ENCODE assay signal across 21 cellular contexts in genomic region chr4:66071911-66072310, GRCh38.
DNase-seq lines count a peak whose midpoint lies in the region; ATAC-seq, FAIRE-seq and TF ChIP-seq lines count a peak whose summit lies in the region.
"Had no signal": no experiment of that assay in that cellular context is flagged by ENCODE, and none has a peak within 500 bp of the region (broad histone marks: within the 10 kb centered on the region; RNA-seq: fewer than 3 reads in every experiment).

No MANE protein-coding gene starts in this region.

- H3K9me3 ChIP-seq in H1 (ENCODE audit: insufficient read depth in 2 of 2, low read depth in 1 of 2, low read length in 1 of 2): no peaks in the 10 kb centered on the region
- H3K9me3 ChIP-seq: BLaER1, Caco-2 had no signal

- H2BK15ac ChIP-seq in H1 (ENCODE audit: low read length): no peak overlapping the region

- H3K27ac Mint-ChIP-seq in WTC11: 0 out of 2 replicates have a peak overlapping the region, but pooled peaks have one; percentile 3
- H3K27ac Mint-ChIP-seq: B cell; CD4-positive, CD25-positive, alpha-beta regulatory T cell; CD8-positive, alpha-beta T cell had no signal

- H3K79me1 ChIP-seq in H1 (ENCODE audit: low read depth, low read length): no peaks in the 10 kb centered on the region

- POLR2A ChIA-PET in WTC11 (lab: Charles Lee): no interaction called here
- POLR2A ChIA-PET in H1 (lab: Charles Lee; ENCODE audit: partially characterized antibody): no interaction called here

- no peak overlapping the region for H3K56ac ChIP-seq in H1 (replicated peaks; ENCODE audit: insufficient read length, low read depth, low read length)

- no peak overlapping the region for H3K4me3 Mint-ChIP-seq in WTC11
- H3K4me3 Mint-ChIP-seq: B cell; CD4-positive, CD25-positive, alpha-beta regulatory T cell; CD8-positive, alpha-beta T cell; H9 had no signal

- H4K20me1 ChIP-seq in H1 (replicated peaks in 1 of 2; ENCODE audit: control insufficient read depth in 1 of 2, insufficient read depth in 2 of 2, low read length in 2 of 2): no peaks in the 10 kb centered on the region
- H4K20me1 ChIP-seq: BLaER1 had no signal

- CTCF ChIA-PET in WTC11 (lab: Charles Lee) (no interaction called here), H1 (lab: Charles Lee; ENCODE audit: partially characterized antibody) (no interaction called here)

- WGBS in H1 (ENCODE audit: extremely low coverage in 1 of 2, insufficient coverage in 1 of 2, insufficient read length in 1 of 2, insufficient replicate concordance in 2 of 2, low coverage in 1 of 2, low lambda C conversion rate in 2 of 2, missing lambda C conversion rate in 1 of 2), 2 experiments: 95% methylated on average over 2 of the region's 2 CpGs; no CpG with 5 or more reads in 1 of the 2 experiments

- no peaks in the 10 kb centered on the region for H3K79me2 ChIP-seq in H1 (ENCODE audit: control insufficient read depth in 1 of 2, insufficient read depth in 2 of 2, low read length in 2 of 2)

- ATAC-seq in WTC11 (no peak), HG02642 (IDR thresholded peaks at IDR 0.05; ENCODE audit: poor library complexity, unreplicated experiment) (no peak), HG02678 (IDR thresholded peaks at IDR 0.05; ENCODE audit: unreplicated experiment) (no peak), HG03469 (IDR thresholded peaks at IDR 0.05; ENCODE audit: unreplicated experiment) (no peak)
- ATAC-seq: CD8-positive, alpha-beta T cell; HCT116 had no signal

- H3K4me3 ChIP-seq in astrocyte of the cerebellum (ENCODE audit: low read depth, low read length): no peak overlapping the region
- H3K4me3 ChIP-seq in H1 (ENCODE audit: extremely low read depth in 1 of 4, insufficient read depth in 2 of 4, low read depth in 3 of 4, low read length in 4 of 4): no peak overlapping the region
- H3K4me3 ChIP-seq: BLaER1, GM23248 had no signal

- no peak overlapping the region for H3K9ac ChIP-seq in H1 (replicated peaks in 1 of 4; ENCODE audit: extremely low read depth in 1 of 4, low read depth in 3 of 4, low read length in 3 of 4)
- H3K9ac ChIP-seq: BLaER1, GM23248 had no signal

- H2BK20ac ChIP-seq in H1 (ENCODE audit: low read length): no peak overlapping the region

- no peak for TF ChIP-seq EP300 in H1 (IDR thresholded peaks at IDR 0.05; ENCODE audit: borderline replicate concordance in 1 of 2, low read depth in 2 of 2, low read length in 2 of 2)

- H3K27ac ChIP-seq in H1 (ENCODE audit: low read depth, low read length): no peak overlapping the region
- H3K27ac ChIP-seq: 22Rv1, BLaER1, C4-2B, GM23248 had no signal

- DNase-seq in WTC11 (ENCODE audit: low spot score) (no peak), astrocyte of the cerebellum (ENCODE audit: low read depth) (peak; percentile 16), H1 (ENCODE audit: low read depth in 1 of 2, low spot score in 2 of 2) (no peak)
- DNase-seq: Caco-2; CD4-positive, CD25-positive, alpha-beta regulatory T cell; CD8-positive, alpha-beta T cell; DMS153; DND-41; GM23248; H9 had no signal

- H4K91ac ChIP-seq in H1 (replicated peaks; ENCODE audit: insufficient read length, low read length): no peak overlapping the region

- H3K9me3 Mint-ChIP-seq in WTC11: peaks cover 18% of the 10 kb centered on the region

- no peak overlapping the region for H3K23ac ChIP-seq in H1 (ENCODE audit: insufficient read length)

- H2BK120ac ChIP-seq in H1 (replicated peaks; ENCODE audit: low read depth, low read length): no peak overlapping the region

- H2AFZ ChIP-seq in H1 (ENCODE audit: low read length): no peak overlapping the region
- H2AFZ ChIP-seq: GM23248 had no signal

- in situ Hi-C loops in astrocyte of the cerebellum (cut with HindIII; ENCODE audit: low sequenced_read_pairs): no loop called here

- no peak overlapping the region for H2AK5ac ChIP-seq in H1 (ENCODE audit: low read depth, low read length)

- TF ChIP-seq CTCF in WTC11 (IDR thresholded peaks at IDR 0.05) (no peak), astrocyte of the cerebellum (IDR thresholded peaks at IDR 0.05; ENCODE audit: low read depth, low read length, missing control alignments) (no peak), H1 (IDR thresholded peaks at IDR 0.05; ENCODE audit: control extremely low read depth in 1 of 3, insufficient read depth in 1 of 3, low read depth in 1 of 3, low read length in 3 of 3) (no peak)

- FAIRE-seq in H1 (lab: Jason Lieb, UNC): peak; percentile 24
- FAIRE-seq: A204.1, G401.6, GM12892 had no signal

- no peak overlapping the region for H3K4ac ChIP-seq in H1 (replicated peaks; ENCODE audit: insufficient read length, low read depth, low read length)

- H4K5ac ChIP-seq in H1 (ENCODE audit: insufficient read length, low read depth, low read length): no peak overlapping the region

- no peak overlapping the region for H3K14ac ChIP-seq in H1 (ENCODE audit: insufficient read length)

- no peaks in the 10 kb centered on the region for H3K4me1 ChIP-seq in H1 (replicated peaks in 1 of 4; ENCODE audit: control insufficient read depth in 3 of 4, insufficient read depth in 4 of 4, low read length in 3 of 4)
- H3K4me1 ChIP-seq: BLaER1, Caco-2 had no signal

- H2BK5ac ChIP-seq in H1 (ENCODE audit: low read depth, low read length): no peak overlapping the region

- H3K27me3 Mint-ChIP-seq in WTC11 (ENCODE audit: low read depth): no peaks in the 10 kb centered on the region
- H3K27me3 Mint-ChIP-seq: B cell; CD4-positive, CD25-positive, alpha-beta regulatory T cell had no signal

- no peak overlapping the region for H4K8ac ChIP-seq in H1 (ENCODE audit: extremely low read depth, insufficient read depth, low read length)

- H3K36me3 Mint-ChIP-seq in WTC11: 0 out of 2 replicates have a peak, but pooled peaks cover 2% of the 10 kb centered on the region
- H3K36me3 Mint-ChIP-seq: CD4-positive, CD25-positive, alpha-beta regulatory T cell; CD8-positive, alpha-beta T cell had no signal

- no peaks in the 10 kb centered on the region for H3K27me3 ChIP-seq in H1 (replicated peaks in 1 of 4; ENCODE audit: control insufficient read depth in 3 of 4, extremely low read depth in 1 of 4, insufficient read depth in 3 of 4, low read length in 3 of 4)
- H3K27me3 ChIP-seq: BLaER1 had no signal

- H3K18ac ChIP-seq in H1 (ENCODE audit: extremely low read depth, low read length): no peak overlapping the region

- H3K23me2 ChIP-seq in H1 (ENCODE audit: low read depth, low read length): no peaks in the 10 kb centered on the region

- no peak overlapping the region for H2BK12ac ChIP-seq in H1 (ENCODE audit: low read depth, low read length)

- H3K4me1 Mint-ChIP-seq in WTC11: no peaks in the 10 kb centered on the region
- H3K4me1 Mint-ChIP-seq: B cell; CD4-positive, CD25-positive, alpha-beta regulatory T cell had no signal

- no peak overlapping the region for H3K4me2 ChIP-seq in H1 (ENCODE audit: insufficient read depth in 1 of 2, low read depth in 2 of 2, low read length in 2 of 2)
- H3K4me2 ChIP-seq: BLaER1 had no signal

- no peak for TF ChIP-seq POLR2A in H1 (IDR thresholded peaks at IDR 0.05; ENCODE audit: control extremely low read depth in 1 of 2, low read depth in 2 of 2, low read length in 2 of 2)

- TF ChIP-seq RAD21 in H1 (IDR thresholded peaks at IDR 0.05 in 1 of 2, conservative IDR thresholded peaks at IDR 0.05 in 1 of 2; ENCODE audit: low read depth in 2 of 2, low read length in 2 of 2): no peak

- no peaks in the 10 kb centered on the region for H3K36me3 ChIP-seq in H1 (ENCODE audit: control insufficient read depth in 2 of 4, insufficient read depth in 4 of 4, low read length in 3 of 4)
- H3K36me3 ChIP-seq: BLaER1 had no signal

TF ChIP-seq in WTC11, 78 proteins besides CTCF, POLR2A, EP300 and RAD21 (continues in another document):
- no peak for TF ChIP-seq ZNF317 (CRISPR knock-in tag; IDR thresholded peaks at IDR 0.05; ENCODE audit: borderline replicate concordance, low read depth)
- no peak for TF ChIP-seq RORB (CRISPR knock-in tag; IDR thresholded peaks at IDR 0.05)
- no peak for TF ChIP-seq TEAD4 (CRISPR knock-in tag; IDR thresholded peaks at IDR 0.05)
- no peak for TF ChIP-seq NR2C2 (CRISPR knock-in tag; IDR thresholded peaks at IDR 0.05)
- TF ChIP-seq ESRRA (CRISPR knock-in tag; IDR thresholded peaks at IDR 0.05; ENCODE audit: borderline replicate concordance): no peak
- no peak for TF ChIP-seq OVOL2 (CRISPR knock-in tag; IDR thresholded peaks at IDR 0.05; ENCODE audit: borderline replicate concordance)
- TF ChIP-seq TP53 (CRISPR knock-in tag; IDR thresholded peaks at IDR 0.05): no peak
- TF ChIP-seq ATF2 (CRISPR knock-in tag; IDR thresholded peaks at IDR 0.05; ENCODE audit: borderline replicate concordance, low read depth): no peak

TF ChIP-seq in H1, 55 proteins besides CTCF, POLR2A, EP300 and RAD21:
- TF ChIP-seq ASH2L (IDR thresholded peaks at IDR 0.05; ENCODE audit: low read length) (no peak), SP4 (IDR thresholded peaks at IDR 0.05; ENCODE audit: low read length) (no peak), TAF1 (IDR thresholded peaks at IDR 0.05; ENCODE audit: low read depth, low read length) (no peak), KDM5A (IDR thresholded peaks at IDR 0.05; ENCODE audit: low read length) (no peak), SP1 (IDR thresholded peaks at IDR 0.05; ENCODE audit: low read depth, low read length) (no peak), CEBPB (IDR thresholded peaks at IDR 0.05; ENCODE audit: low read depth, low read length) (no peak), CHD2 (IDR thresholded peaks at IDR 0.05; ENCODE audit: low read length) (no peak), BRCA1 (IDR thresholded peaks at IDR 0.05; ENCODE audit: low read depth, low read length) (no peak), SUZ12 (IDR thresholded peaks at IDR 0.05; ENCODE audit: low read length) (no peak)
